In the genomic region with DNA sequence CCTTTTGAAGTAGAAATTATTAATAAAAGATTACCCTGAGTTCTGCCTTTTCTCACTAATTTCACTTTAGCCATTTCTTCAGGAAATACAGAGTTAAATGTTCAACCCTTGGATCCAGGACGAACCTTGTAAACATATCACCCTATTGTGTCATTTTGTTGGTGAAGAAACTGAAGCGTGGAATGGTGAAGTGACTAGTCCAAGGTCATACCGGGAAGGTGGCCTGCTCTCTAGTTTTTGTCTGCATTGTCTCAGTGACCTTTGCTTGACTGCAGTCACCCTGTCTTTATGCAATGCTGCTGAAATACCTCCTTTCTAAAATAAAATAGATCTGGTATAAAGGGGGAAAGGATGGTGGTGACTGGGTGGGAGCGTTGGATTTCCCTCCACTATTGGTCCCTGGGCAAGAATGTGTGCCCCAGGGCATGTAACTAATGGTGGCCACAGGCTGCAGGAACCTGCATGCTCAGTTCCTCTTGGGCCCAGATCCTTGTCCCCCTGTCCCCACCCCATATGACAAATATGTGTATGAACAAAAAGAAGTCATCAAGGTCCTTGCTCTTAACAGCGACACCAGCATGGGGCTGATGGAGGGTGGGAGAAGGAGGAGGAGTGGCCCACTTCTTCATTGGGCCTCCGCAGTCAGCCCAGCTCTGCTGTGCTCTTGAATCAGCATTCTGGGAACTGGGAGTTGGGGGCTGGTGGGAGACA, we compare ENCODE assay signal across 11 cellular contexts. TPM values are rescaled to one million over a fixed set of nuclear protein-coding genes. Genes with fewer than 3 reads are reported as not detected.
DNase-seq lines count a peak whose midpoint lies in the region; ATAC-seq, FAIRE-seq and TF ChIP-seq lines count a peak whose summit lies in the region.
"Had no signal": no experiment of that assay in that cellular context is flagged by ENCODE, and none has a peak within 500 bp of the region (broad histone marks: within the 10 kb centered on the region; RNA-seq: fewer than 3 reads in every experiment).

No MANE protein-coding gene starts in this region.

- FAIRE-seq in GM12892 (lab: Jason Lieb, UNC) (no peak), small intestine (lab: Jason Lieb, UNC) (no peak)

- H3K4me1 ChIP-seq in iPS-15b (ENCODE audit: control insufficient read depth, insufficient read depth, low read length) (peaks cover 42% of the 10 kb centered on the region), small intestine (ENCODE audit: control insufficient read depth in 2 of 2, insufficient read depth in 1 of 2, low read depth in 1 of 2, low read length in 1 of 2) (peaks cover 3% of the 10 kb centered on the region in 2 donors)

- ATAC-seq in HG03521 (IDR thresholded peaks at IDR 0.05; ENCODE audit: unreplicated experiment) (no peak), HG03469 (IDR thresholded peaks at IDR 0.05; ENCODE audit: unreplicated experiment) (no peak), GM21723 (IDR thresholded peaks at IDR 0.05; ENCODE audit: unreplicated experiment) (no peak), left colon (no peak)
- ATAC-seq: gastroesophageal sphincter had no signal

- DNase-seq in GM12892 (ENCODE audit: insufficient read length) (no peak), small intestine (peak; percentile 47), left colon (no peak)
- DNase-seq: activated CD4-positive, CD25-positive, alpha-beta regulatory T cell treated with anti-CD3 and anti-CD28 coated beads, Interleukin-2, amount 50 U/mL, for 72 hours; NCI-H1105 had no signal

- peaks cover 19% of the 10 kb centered on the region for H3K36me3 ChIP-seq in SU-DHL-6 (ENCODE audit: low read length)
- H3K36me3 ChIP-seq in iPS-15b (ENCODE audit: control insufficient read depth, insufficient read depth, low read length) = no peaks in the 10 kb centered on the region
- H3K36me3 ChIP-seq in small intestine (ENCODE audit: control insufficient read depth in 2 of 2, insufficient read depth in 2 of 2, low read length in 2 of 2) = no peaks in the 10 kb centered on the region
- H3K36me3 ChIP-seq: gastroesophageal sphincter had no signal

- 58 to 66% (median 63%) methylated on average over 6 of the region's 6 CpGs for WGBS in small intestine, 3 donors

- peaks cover 81% of the 10 kb centered on the region for H3K79me2 ChIP-seq in SU-DHL-6 (ENCODE audit: insufficient read depth, low read length)

- H3K27me3 ChIP-seq in SU-DHL-6 (ENCODE audit: low read length) = no peaks in the 10 kb centered on the region
- H3K27me3 ChIP-seq in iPS-15b (ENCODE audit: control insufficient read depth, insufficient read depth, low read length) = peaks cover 17% of the 10 kb centered on the region
- H3K27me3 ChIP-seq in small intestine (ENCODE audit: control insufficient read depth in 2 of 2, insufficient read depth in 2 of 2, low read length in 2 of 2) = peaks cover 0 to 4% of the 10 kb centered on the region in 2 donors
- H3K27me3 ChIP-seq: gastroesophageal sphincter had no signal

- no peaks in the 10 kb centered on the region for H4K20me1 ChIP-seq in SU-DHL-6 (ENCODE audit: low read depth, low read length)

- peak; percentile 35; the same call in 1 of the 2 replicates for TF ChIP-seq POLR2A in GM12892 (IDR thresholded peaks at IDR 0.05; ENCODE audit: low read depth, low read length)

- no peaks in the 10 kb centered on the region for H3K9me2 ChIP-seq in SU-DHL-6 (replicated peaks; ENCODE audit: insufficient read depth, low read length)

- H3K27ac ChIP-seq in SU-DHL-6 (ENCODE audit: low read depth, low read length) (peak overlapping the region; percentile 98), small intestine (ENCODE audit: low read depth in 1 of 2, low read length in 1 of 2) (no peak overlapping the region)
- H3K27ac ChIP-seq: gastroesophageal sphincter had no signal

- H3F3A ChIP-seq in SU-DHL-6 (ENCODE audit: insufficient read depth) = peaks cover 81% of the 10 kb centered on the region

- H3K9me3 ChIP-seq in SU-DHL-6 (ENCODE audit: insufficient read depth, low read length) = no peaks in the 10 kb centered on the region
- H3K9me3 ChIP-seq in iPS-15b (ENCODE audit: control insufficient read depth, insufficient read depth, low read length) = no peaks in the 10 kb centered on the region
- H3K9me3 ChIP-seq in small intestine (ENCODE audit: control insufficient read depth, low read depth) = no peaks in the 10 kb centered on the region
- H3K9me3 ChIP-seq: gastroesophageal sphincter had no signal

- H3K9ac ChIP-seq in SU-DHL-6 (ENCODE audit: low read length) = peak overlapping the region; percentile 96
- no peak overlapping the region for H3K9ac ChIP-seq in iPS-15b (ENCODE audit: low read depth, low read length)

- H3K4me3 ChIP-seq in SU-DHL-6 (ENCODE audit: insufficient read depth, low read length, poor library complexity, severe bottlenecking) (peak overlapping the region; percentile 89), iPS-15b (ENCODE audit: low read depth, low read length) (peak overlapping the region; percentile 81), small intestine (ENCODE audit: low read depth in 1 of 2, low read length in 2 of 2) (peak overlapping the region in 1 of 2 donors; percentile 63)

- H3K4me2 ChIP-seq in SU-DHL-6 (ENCODE audit: low read depth, low read length, poor library complexity, severe bottlenecking) = peak overlapping the region; percentile 96

- no peak for TF ChIP-seq CTCF in SU-DHL-6 (IDR thresholded peaks at IDR 0.05; ENCODE audit: insufficient read depth, low read length, poor library complexity, severe bottlenecking)

- H2AFZ ChIP-seq in SU-DHL-6 (ENCODE audit: low read depth, low read length, severe bottlenecking) = no peak overlapping the region

- intact Hi-C loops in left colon (cut with DNase I, micrococcal nuclease) = no loop called here

RNA-seq across cellular contexts. Expression of a gene that starts 1.6 kb away (rescaled TPM):
- polyA plus RNA-seq in GM12892 (2012; ENCODE audit: missing spikeins) = 61.4 TPM
- 1 to 10 TPM; 4.6 to 6.5 (median 5.2) TPM for polyA plus RNA-seq in small intestine
- total RNA-seq in left colon = 100 to 1,000 TPM; 130 to 132 TPM
